22 cellular contexts compared by ENCODE assay signal in genomic region chr5:74074111-74074510, GRCh38.
DNase-seq lines count a peak whose midpoint lies in the region; ATAC-seq, FAIRE-seq and TF ChIP-seq lines count a peak whose summit lies in the region.
"Had no signal": no experiment of that assay in that cellular context is flagged by ENCODE, and none has a peak within 500 bp of the region (broad histone marks: within the 10 kb centered on the region; RNA-seq: fewer than 3 reads in every experiment).

No MANE protein-coding gene starts in this region.

- H3K27me3 ChIP-seq in GM23338 (ENCODE audit: insufficient read depth): no peaks in the 10 kb centered on the region
- H3K27me3 ChIP-seq in mesendoderm (ENCODE audit: insufficient read depth, low read length, poor library complexity): no peaks in the 10 kb centered on the region
- no peaks in the 10 kb centered on the region for H3K27me3 ChIP-seq in trophoblast cell (ENCODE audit: insufficient read depth, low read length)
- H3K27me3 ChIP-seq: BLaER1 treated with 17β-estradiol and CSF1 and Interleukin-3, amounts not matched to agents 10 nM and 100 nM had no signal

- no peak overlapping the region for H3K14ac ChIP-seq in trophoblast cell (ENCODE audit: low read length)

- H3K4me1 Mint-ChIP-seq in GM23338: peaks cover 18% of the 10 kb centered on the region; the same call in 2 of the 3 replicates
- H3K4me1 Mint-ChIP-seq: B cell had no signal

- no peaks in the 10 kb centered on the region for H4K20me1 ChIP-seq in GM23338 (replicated peaks; ENCODE audit: insufficient read depth)
- H4K20me1 ChIP-seq: BLaER1 treated with 17β-estradiol and CSF1 and Interleukin-3, amounts not matched to agents 10 nM and 100 nM had no signal

- peak overlapping the region; percentile 98 for H2BK12ac ChIP-seq in trophoblast cell (ENCODE audit: low read length)

- H2AK5ac ChIP-seq in mesendoderm (ENCODE audit: low read length): no peak overlapping the region
- H2AK5ac ChIP-seq in trophoblast cell (ENCODE audit: low read length): peak overlapping the region; percentile 39

- H3K79me1 ChIP-seq in mesendoderm (ENCODE audit: low read length): no peaks in the 10 kb centered on the region
- H3K79me1 ChIP-seq in trophoblast cell (ENCODE audit: low read length): peaks cover 15% of the 10 kb centered on the region

- no peak overlapping the region for H4K12ac ChIP-seq in trophoblast cell (ENCODE audit: low read depth, low read length)

- TF ChIP-seq CTCF in C4-2B (conservative IDR thresholded peaks at IDR 0.05) (no peak), GM23338 (conservative IDR thresholded peaks at IDR 0.05; ENCODE audit: low read depth in 2 of 2) (no peak), lower leg skin (IDR thresholded peaks at IDR 0.05) (no peak)

- intact Hi-C loops in lower leg skin (cut with DNase I; ENCODE audit: low total_unique reads): no loop called here

- no peak overlapping the region for H3K4me3 Mint-ChIP-seq in GM23338
- H3K4me3 Mint-ChIP-seq: B cell; CD4-positive, alpha-beta T cell; CD8-positive, alpha-beta T cell had no signal

- H4K8ac ChIP-seq in mesendoderm (ENCODE audit: low read depth, low read length) (no peak overlapping the region), trophoblast cell (ENCODE audit: low read depth, low read length) (no peak overlapping the region)

- H3K36me3 ChIP-seq in GM23338 (ENCODE audit: insufficient read depth) (no peaks in the 10 kb centered on the region), mesendoderm (ENCODE audit: control insufficient read depth, insufficient read depth, low read length) (no peaks in the 10 kb centered on the region), trophoblast cell (ENCODE audit: control insufficient read depth in 1 of 2, insufficient read depth in 2 of 2, low read length in 2 of 2) (no peaks in the 10 kb centered on the region)
- H3K36me3 ChIP-seq: BLaER1 treated with 17β-estradiol and CSF1 and Interleukin-3, amounts not matched to agents 10 nM and 100 nM had no signal

- DNase-seq in GM23338 (ENCODE audit: low spot score): no peak
- peak; percentile 74 for DNase-seq in mesendoderm
- no peak for DNase-seq in trophoblast cell
- no peak for DNase-seq in lower leg skin (ENCODE audit: low spot score in 2 of 2)
- DNase-seq in GM12891 (ENCODE audit: insufficient read length, low spot score): no peak
- no peak for DNase-seq in RKO (ENCODE audit: low spot score)
- DNase-seq: AML-193; Caco-2; Calu3; CD4-positive, alpha-beta T cell; CD8-positive, alpha-beta T cell; DMS79 treated with DMSO at 0.1 percent for 48 hours; GDM1 had no signal

- no peak overlapping the region for H3K27ac Mint-ChIP-seq in GM23338
- H3K27ac Mint-ChIP-seq: B cell; CD4-positive, alpha-beta T cell; CD8-positive, alpha-beta T cell had no signal

- H2BK5ac ChIP-seq in mesendoderm (ENCODE audit: low read length): no peak overlapping the region
- H2BK5ac ChIP-seq in trophoblast cell (ENCODE audit: low read depth, low read length, poor library complexity): no peak overlapping the region

- H3K4me3 ChIP-seq in GM23338 (no peak overlapping the region), mesendoderm (ENCODE audit: low read length) (no peak overlapping the region), trophoblast cell (ENCODE audit: low read depth, low read length) (no peak overlapping the region), lower leg skin (ENCODE audit: low read depth, poor library complexity, severe bottlenecking) (no peak overlapping the region)
- H3K4me3 ChIP-seq: A549; BLaER1 treated with 17β-estradiol and CSF1 and Interleukin-3, amounts not matched to agents 10 nM and 100 nM; GM12878 had no signal

- H4K5ac ChIP-seq in mesendoderm (ENCODE audit: low read length): no peak overlapping the region

- 0 out of 2 replicates have a peak, but pooled peaks cover 4% of the 10 kb centered on the region for H3K9me2 ChIP-seq in GM23338 (ENCODE audit: insufficient read depth)

- no peak overlapping the region for H3K4ac ChIP-seq in mesendoderm (ENCODE audit: low read depth, low read length)
- no peak overlapping the region for H3K4ac ChIP-seq in trophoblast cell (ENCODE audit: low read depth, low read length)

- H3K23ac ChIP-seq in mesendoderm (ENCODE audit: low read length): peak overlapping the region; percentile 91
- no peak overlapping the region for H3K23ac ChIP-seq in trophoblast cell (ENCODE audit: low read length)

- TF ChIP-seq POLR2A in lower leg skin (IDR thresholded peaks at IDR 0.05) (no peak), GM12891 (IDR thresholded peaks at IDR 0.05; ENCODE audit: low read depth, low read length) (no peak)

- H3K9me3 Mint-ChIP-seq in GM23338: no peaks in the 10 kb centered on the region
- H3K9me3 Mint-ChIP-seq: CD4-positive, alpha-beta T cell; CD8-positive, alpha-beta T cell had no signal

- no peak for FAIRE-seq in GM12891 (lab: Jason Lieb, UNC)
- FAIRE-seq: A549, D721Med, GM12878, GM19239 had no signal

- H3K79me2 ChIP-seq in GM23338 (replicated peaks; ENCODE audit: insufficient read depth) (no peaks in the 10 kb centered on the region), mesendoderm (ENCODE audit: control insufficient read depth, insufficient read depth, low read length) (no peaks in the 10 kb centered on the region), trophoblast cell (ENCODE audit: control insufficient read depth, insufficient read depth, low read length, poor library complexity) (no peaks in the 10 kb centered on the region)

- peak overlapping the region; percentile 58 for H4K91ac ChIP-seq in trophoblast cell (ENCODE audit: low read depth, low read length)

- ATAC-seq in GM23338 (no peak), HG03520 (IDR thresholded peaks at IDR 0.05; ENCODE audit: unreplicated experiment) (no peak)
- ATAC-seq: A549; CD8-positive, alpha-beta T cell had no signal

- no peak overlapping the region for H2BK120ac ChIP-seq in mesendoderm (ENCODE audit: low read depth, low read length)
- peak overlapping the region; percentile 74 for H2BK120ac ChIP-seq in trophoblast cell (ENCODE audit: insufficient read depth, low read length, poor library complexity)

- H3K36me3 Mint-ChIP-seq in GM23338 (ENCODE audit: low read depth): no peaks in the 10 kb centered on the region
- H3K36me3 Mint-ChIP-seq: CD8-positive, alpha-beta T cell had no signal

- H3K4me1 ChIP-seq in GM23338 (ENCODE audit: insufficient read depth): no peaks in the 10 kb centered on the region
- H3K4me1 ChIP-seq in mesendoderm (ENCODE audit: control insufficient read depth, low read depth, low read length): peaks cover 16% of the 10 kb centered on the region
- H3K4me1 ChIP-seq in trophoblast cell (ENCODE audit: control insufficient read depth in 1 of 2, insufficient read depth in 2 of 2, low read length in 2 of 2): peaks cover 3 to 11% of the 10 kb centered on the region in 2 experiments
- H3K4me1 ChIP-seq: A549 had no signal

- no peaks in the 10 kb centered on the region for H3F3A ChIP-seq in GM23338 (replicated peaks; ENCODE audit: low read depth)

- H3K9ac ChIP-seq in mesendoderm (ENCODE audit: low read length) (no peak overlapping the region), trophoblast cell (ENCODE audit: low read length) (no peak overlapping the region)
- H3K9ac ChIP-seq: BLaER1 treated with 17β-estradiol and CSF1 and Interleukin-3, amounts not matched to agents 10 nM and 100 nM had no signal

- H3K9me3 ChIP-seq in trophoblast cell (ENCODE audit: insufficient read depth, low read depth, low read length): no peaks in the 10 kb centered on the region
- H3K9me3 ChIP-seq: A549, Caco-2 had no signal

- H3K27ac ChIP-seq in C4-2B: peak overlapping the region; percentile 55
- no peak overlapping the region for H3K27ac ChIP-seq in GM23338 (ENCODE audit: low read depth)
- no peak overlapping the region for H3K27ac ChIP-seq in mesendoderm (ENCODE audit: low read depth, low read length)
- H3K27ac ChIP-seq in trophoblast cell (ENCODE audit: low read depth, low read length): no peak overlapping the region
- H3K27ac ChIP-seq: 22Rv1; A549; BLaER1 treated with 17β-estradiol and CSF1 and Interleukin-3, amounts not matched to agents 10 nM and 100 nM had no signal

- H3K4me2 ChIP-seq in GM23338 (no peak overlapping the region), mesendoderm (ENCODE audit: low read length) (no peak overlapping the region), trophoblast cell (ENCODE audit: low read length) (no peak overlapping the region)
- H3K4me2 ChIP-seq: A549; BLaER1 treated with 17β-estradiol and CSF1 and Interleukin-3, amounts not matched to agents 10 nM and 100 nM had no signal

- WGBS in mesendoderm (ENCODE audit: extremely low coverage, insufficient coverage, low lambda C conversion rate): no CpG with 5 or more reads among the region's 7 CpGs
- no CpG with 5 or more reads among the region's 7 CpGs for WGBS in trophoblast cell (ENCODE audit: extremely low coverage, insufficient coverage, insufficient read length)
- WGBS in lower leg skin, 2 donors: 81 to 86% methylated on average over 7 of the region's 7 CpGs

- H3K18ac ChIP-seq in mesendoderm (ENCODE audit: low read length) (peak overlapping the region; percentile 21), trophoblast cell (ENCODE audit: low read length) (no peak overlapping the region)

- no peak overlapping the region for H2BK15ac ChIP-seq in mesendoderm (replicated peaks; ENCODE audit: low read depth)

- H2AFZ ChIP-seq in GM23338 (peak overlapping the region; percentile 66; the same call in 1 of the 2 replicates), trophoblast cell (ENCODE audit: insufficient read depth, low read length, poor library complexity) (no peak overlapping the region)

- peak overlapping the region; percentile 66 for H3K56ac ChIP-seq in mesendoderm (ENCODE audit: low read length)

- H3K27me3 Mint-ChIP-seq in GM23338 (ENCODE audit: insufficient read depth, low read depth, poor library complexity): no peaks in the 10 kb centered on the region

TF ChIP-seq in GM12891, 5 proteins besides CTCF, POLR2A, EP300 and RAD21:
- no peak for TF ChIP-seq POU2F2 (IDR thresholded peaks at IDR 0.05; ENCODE audit: low read depth, low read length)
- no peak for TF ChIP-seq TAF1 (IDR thresholded peaks at IDR 0.05; ENCODE audit: low read depth, low read length)
- no peak for TF ChIP-seq POLR2AphosphoS5 (IDR thresholded peaks at IDR 0.05; ENCODE audit: low read depth, low read length)
- TF ChIP-seq SPI1 (IDR thresholded peaks at IDR 0.05; ENCODE audit: low read depth, low read length): no peak
- no peak for TF ChIP-seq PAX5 (IDR thresholded peaks at IDR 0.05; ENCODE audit: insufficient read depth, low read length, severe bottlenecking)
